ENCODE assay signal across 26 cellular contexts in the genomic region with DNA sequence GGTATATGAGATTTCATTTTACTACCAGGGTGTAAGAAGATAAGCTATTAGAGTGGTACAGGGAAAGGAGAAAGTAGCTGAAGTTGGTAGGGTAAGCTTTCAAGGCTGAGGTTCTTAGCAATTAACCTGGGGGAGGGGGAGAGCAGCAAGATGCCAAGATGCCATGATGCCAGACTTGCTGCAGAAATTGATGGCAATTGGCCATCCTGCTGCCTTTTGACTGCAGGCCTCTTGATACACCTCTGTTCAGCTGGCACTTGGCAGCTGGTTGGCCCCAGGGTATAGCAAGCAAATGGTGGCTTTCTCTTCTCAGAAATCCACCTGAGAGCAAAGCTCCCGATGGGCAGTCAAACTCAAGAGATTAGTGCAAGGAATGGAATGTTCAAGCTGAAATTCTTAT.
"Had no signal": no experiment of that assay in that cellular context is flagged by ENCODE, and none has a peak within 500 bp of the region (broad histone marks: within the 10 kb centered on the region; RNA-seq: fewer than 3 reads in every experiment).

No MANE protein-coding gene starts in this region.

- H3K4me3 ChIP-seq: hepatocyte, lung, mucosa of descending colon, pancreas, smooth muscle cell, suprapubic skin, transverse colon, upper lobe of right lung, uterus had no signal

- H3K36me3 ChIP-seq: neutrophil, pancreas, suprapubic skin, transverse colon, upper lobe of right lung, uterus had no signal

- H3K27ac Mint-ChIP-seq: effector memory CD8-positive, alpha-beta T cell; memory B cell; mesothelial cell of epicardium; naive B cell; natural killer cell treated with Interleukin-12 subunit alpha and Interleukin-12 subunit beta and Interleukin-15 and Interleukin-18, amount 100 ng/mL, for 72 hours; stimulated activated naive CD8-positive, alpha-beta T cell treated with anti-CD3 and anti-CD28 coated beads, Interleukin-15, amount 100 ng/mL, for 72 hours had no signal

- ATAC-seq: effector memory CD8-positive, alpha-beta T cell; left colon; mucosa of descending colon; natural killer cell treated with Interleukin-12 subunit alpha and Interleukin-12 subunit beta and Interleukin-15 and Interleukin-18, amount 100 ng/mL, for 72 hours; sciatic nerve; stimulated activated naive CD8-positive, alpha-beta T cell treated with anti-CD3 and anti-CD28 coated beads, Interleukin-15, amount 100 ng/mL, for 72 hours; upper lobe of right lung had no signal

- H3K9me3 Mint-ChIP-seq: effector memory CD8-positive, alpha-beta T cell; natural killer cell treated with Interleukin-12 subunit alpha and Interleukin-12 subunit beta and Interleukin-15 and Interleukin-18, amount 100 ng/mL, for 72 hours; stimulated activated naive CD8-positive, alpha-beta T cell treated with anti-CD3 and anti-CD28 coated beads, Interleukin-15, amount 100 ng/mL, for 72 hours had no signal

- H3K4me1 Mint-ChIP-seq: naive B cell; neural crest cell; stimulated activated naive CD8-positive, alpha-beta T cell treated with anti-CD3 and anti-CD28 coated beads, Interleukin-15, amount 100 ng/mL, for 72 hours had no signal

- H3K4me1 ChIP-seq: pancreas, suprapubic skin, uterus had no signal

- H3K36me3 Mint-ChIP-seq: naive B cell; natural killer cell treated with Interleukin-12 subunit alpha and Interleukin-12 subunit beta and Interleukin-15 and Interleukin-18, amount 100 ng/mL, for 72 hours had no signal

- H3K4me3 Mint-ChIP-seq: effector memory CD8-positive, alpha-beta T cell; memory B cell; mesothelial cell of epicardium; naive B cell; natural killer cell treated with Interleukin-12 subunit alpha and Interleukin-12 subunit beta and Interleukin-15 and Interleukin-18, amount 100 ng/mL, for 72 hours; neural crest cell; stimulated activated naive CD8-positive, alpha-beta T cell treated with anti-CD3 and anti-CD28 coated beads, Interleukin-15, amount 100 ng/mL, for 72 hours had no signal

- H3K9me3 ChIP-seq: mucosa of descending colon, neutrophil, pancreas, suprapubic skin, transverse colon, upper lobe of right lung, uterus had no signal

- H3K27ac ChIP-seq: hepatocyte, neutrophil, pancreas, suprapubic skin, transverse colon, upper lobe of right lung, uterus had no signal

- H3K27me3 Mint-ChIP-seq: stimulated activated naive CD8-positive, alpha-beta T cell treated with anti-CD3 and anti-CD28 coated beads, Interleukin-15, amount 100 ng/mL, for 72 hours had no signal

- H3K27me3 ChIP-seq: hepatocyte, neutrophil, pancreas, suprapubic skin, transverse colon, upper lobe of right lung, uterus had no signal

- DNase-seq: cortex of kidney; effector memory CD8-positive, alpha-beta T cell; left colon; mucosa of descending colon; naive B cell; pancreas; retina; stimulated activated CD4-positive, alpha-beta T cell treated with anti-CD3 and anti-CD28 coated beads, Interleukin-12 subunit alpha, Interleukin-12 subunit beta, amount 100 ng/mL, for 4 hours; stimulated activated CD4-positive, alpha-beta T cell treated with anti-CD3 and anti-CD28 coated beads, Interleukin-1b, Interleukin-23, amount 100 ng/mL, for 48 hours; stimulated activated CD4-positive, alpha-beta T cell treated with anti-CD3 and anti-CD28 coated beads, Interleukin-4, amount 100 ng/mL, for 1 hour; stimulated activated CD8-positive, alpha-beta memory T cell treated with anti-CD3 and anti-CD28 coated beads, Interleukin-4, amount 100 ng/mL, for 48 hours; stimulated activated naive CD4-positive, alpha-beta T cell; stimulated activated naive CD8-positive, alpha-beta T cell treated with anti-CD3 and anti-CD28 coated beads, Interleukin-15, amount 100 ng/mL, for 72 hours; transverse colon; upper lobe of right lung; uterus had no signal
